Comparison of ENCODE assay signal across 25 cellular contexts in genomic region chr2:239829326-239829725, GRCh38.
DNase-seq lines count a peak whose midpoint lies in the region; ATAC-seq and TF ChIP-seq lines count a peak whose summit lies in the region.
"Had no signal": no experiment of that assay in that cellular context is flagged by ENCODE, and none has a peak within 500 bp of the region (broad histone marks: within the 10 kb centered on the region; RNA-seq: fewer than 3 reads in every experiment).

No MANE protein-coding gene starts in this region.

- no peaks in the 10 kb centered on the region for H3K9me3 ChIP-seq in heart right ventricle
- no peaks in the 10 kb centered on the region for H3K9me3 ChIP-seq in ascending aorta
- H3K9me3 ChIP-seq in aorta (ENCODE audit: control insufficient read depth, low read length), result no peaks in the 10 kb centered on the region
- H3K9me3 ChIP-seq: body of pancreas, right atrium auricular region, tibial nerve had no signal

- ATAC-seq in heart right ventricle (no peak), aorta (ENCODE audit: low FRiP score) (no peak)
- ATAC-seq: body of pancreas, left cardiac atrium, Panc1 had no signal

- H3K27ac ChIP-seq in heart right ventricle, result no peak overlapping the region
- peak overlapping the region; percentile 81 to 82 for H3K27ac ChIP-seq in ascending aorta
- H3K27ac ChIP-seq in aorta (ENCODE audit: low read depth in 1 of 2, low read length in 2 of 2), result peak overlapping the region; percentile 46 to 64
- H3K27ac ChIP-seq: body of pancreas, parathyroid adenoma, right atrium auricular region, tibial nerve, VCaP had no signal

- H3K36me3 Mint-ChIP-seq in progenitor cell of endocrine pancreas (ENCODE audit: insufficient read depth) (no peaks in the 10 kb centered on the region), HFFc6 (ENCODE audit: low read depth) (peaks cover 11% of the 10 kb centered on the region)
- H3K36me3 Mint-ChIP-seq: immature natural killer cell had no signal

- WGBS in heart right ventricle, 2 donors, result 62 to 74% methylated on average over 15 of the region's 15 CpGs
- WGBS in aorta, 2 donors, result 4 to 16% methylated on average over 15 of the region's 15 CpGs

- DNase-seq in cardiac septum (ENCODE audit: low spot score) (peak; percentile 26), heart right ventricle (no peak), ascending aorta (ENCODE audit: low spot score in 2 of 2) (peak in 1 of 2 donors; percentile 65), progenitor cell of endocrine pancreas (ENCODE audit: low spot score, unreplicated experiment) (peak; percentile 3), aorta (peak; percentile 37 to 65), HFFc6 (no peak), activated gamma-delta T cell (lab: John Stamatoyannopoulos, UW) (no peak)
- DNase-seq: activated CD4-positive, alpha-beta T cell treated with anti-CD3 and anti-CD28 coated beads for 48 hours; activated naive CD4-positive, alpha-beta T cell treated with anti-CD3 and anti-CD28 coated beads for 36 hours; body of pancreas; cerebellar nuclear complex; COR-L47; immature natural killer cell; left cardiac atrium; NCI-H2081; NCI-H226; NCI-H69; SHP77; SW 1271 had no signal

- no peaks in the 10 kb centered on the region for H3K9me3 Mint-ChIP-seq in progenitor cell of endocrine pancreas (ENCODE audit: low read depth)
- peaks cover 74% of the 10 kb centered on the region for H3K9me3 Mint-ChIP-seq in HFFc6
- H3K9me3 Mint-ChIP-seq: activated naive CD4-positive, alpha-beta T cell treated with anti-CD3 and anti-CD28 coated beads for 36 hours; immature natural killer cell had no signal

- H3K27me3 Mint-ChIP-seq in progenitor cell of endocrine pancreas, result peaks cover 13% of the 10 kb centered on the region
- peaks cover 3% of the 10 kb centered on the region; the same call in 1 of the 2 replicates for H3K27me3 Mint-ChIP-seq in HFFc6 (ENCODE audit: insufficient read depth)

- H3K36me3 ChIP-seq in heart right ventricle, result no peaks in the 10 kb centered on the region
- no peaks in the 10 kb centered on the region for H3K36me3 ChIP-seq in ascending aorta
- no peaks in the 10 kb centered on the region for H3K36me3 ChIP-seq in aorta (ENCODE audit: control insufficient read depth in 1 of 2, insufficient read depth in 2 of 2, low read length in 1 of 2)
- H3K36me3 ChIP-seq: right atrium auricular region, tibial nerve had no signal

- H3K27me3 ChIP-seq in heart right ventricle, result peaks cover 0 to 23% (median 6%) of the 10 kb centered on the region in 7 donors
- no peaks in the 10 kb centered on the region for H3K27me3 ChIP-seq in ascending aorta
- no peaks in the 10 kb centered on the region for H3K27me3 ChIP-seq in aorta (ENCODE audit: control insufficient read depth in 1 of 2, insufficient read depth in 2 of 2, low read length in 1 of 2)
- H3K27me3 ChIP-seq: body of pancreas, right atrium auricular region, tibial nerve had no signal

- TF ChIP-seq CTCF in heart right ventricle (IDR thresholded peaks at IDR 0.05) (no peak), ascending aorta (IDR thresholded peaks at IDR 0.05) (no peak), progenitor cell of endocrine pancreas (IDR thresholded peaks at IDR 0.05; ENCODE audit: unreplicated experiment) (no peak), HFFc6 (IDR thresholded peaks at IDR 0.05) (no peak)

- H3K4me3 ChIP-seq in heart right ventricle, result no peak overlapping the region
- peak overlapping the region in 1 of 2 donors; percentile 5 for H3K4me3 ChIP-seq in ascending aorta
- no peak overlapping the region for H3K4me3 ChIP-seq in aorta (ENCODE audit: low read length in 2 of 2)
- H3K4me3 ChIP-seq: body of pancreas, right atrium auricular region, smooth muscle cell, tibial nerve had no signal

- no peak overlapping the region for H3K4me3 Mint-ChIP-seq in progenitor cell of endocrine pancreas (ENCODE audit: low read depth)
- H3K4me3 Mint-ChIP-seq in HFFc6, result no peak overlapping the region
- H3K4me3 Mint-ChIP-seq: activated naive CD4-positive, alpha-beta T cell treated with anti-CD3 and anti-CD28 coated beads for 36 hours; immature natural killer cell had no signal

- intact Hi-C loops in cardiac septum (cut with DNase I), result no loop called here
- intact Hi-C loops in heart right ventricle (cut with DNase I), result no loop called here
- intact Hi-C loops in ascending aorta (cut with DNase I), result no loop called here
- intact Hi-C loops in aorta (cut with DNase I), result no loop called here

- H3K4me1 ChIP-seq in heart right ventricle (peaks cover 0 to 21% (median 5%) of the 10 kb centered on the region in 9 donors), ascending aorta (peaks cover 3 to 20% of the 10 kb centered on the region in 2 donors), aorta (ENCODE audit: control insufficient read depth in 1 of 2, insufficient read depth in 2 of 2, low read length in 2 of 2) (no peaks in the 10 kb centered on the region)
- H3K4me1 ChIP-seq: body of pancreas had no signal

- H3K4me1 Mint-ChIP-seq in progenitor cell of endocrine pancreas (ENCODE audit: low read depth) (peaks cover 7% of the 10 kb centered on the region), HFFc6 (ENCODE audit: low read depth) (no peaks in the 10 kb centered on the region)
- H3K4me1 Mint-ChIP-seq: immature natural killer cell had no signal

- H3K27ac Mint-ChIP-seq in progenitor cell of endocrine pancreas (no peak overlapping the region), HFFc6 (no peak overlapping the region)
- H3K27ac Mint-ChIP-seq: activated naive CD4-positive, alpha-beta T cell treated with anti-CD3 and anti-CD28 coated beads for 36 hours; immature natural killer cell had no signal

Comparison
In these comparisons a context has a peak if more than half of its experiments do, and no peak if none do; other contexts are left out.
1. DNase-seq: peak in cardiac septum (single experiment), progenitor cell of endocrine pancreas (single experiment) and aorta (2 of 2); none in heart right ventricle (0 of 2), HFFc6 (single experiment) and activated gamma-delta T cell (single experiment).
2. H3K27ac ChIP-seq: peak in ascending aorta (2 of 2) and aorta (2 of 2); none in heart right ventricle (0 of 10).